8 cellular contexts compared by ENCODE assay signal in genomic region chr12:6620137-6620884, GRCh38. TPM values are rescaled to one million over a fixed set of nuclear protein-coding genes. Genes with fewer than 3 reads are reported as not detected.
DNase-seq lines count a peak whose midpoint lies in the region; ATAC-seq and TF ChIP-seq lines count a peak whose summit lies in the region.

No MANE protein-coding gene starts in this region.

- H3K4me1 Mint-ChIP-seq in HFFc6 (ENCODE audit: low read depth), result peaks cover 5% of the 10 kb centered on the region; the same call in 1 of the 2 replicates
- peaks cover 12% of the 10 kb centered on the region for H3K4me1 Mint-ChIP-seq in activated naive CD8-positive, alpha-beta T cell treated with anti-CD3 and anti-CD28 coated beads for 36 hours

- H3K79me2 ChIP-seq in hepatocyte, result no peaks in the 10 kb centered on the region

- ATAC-seq in HG02973 (IDR thresholded peaks at IDR 0.05; ENCODE audit: unreplicated experiment), result no peak
- no peak for ATAC-seq in GM21737 (IDR thresholded peaks at IDR 0.05; ENCODE audit: unreplicated experiment)

- H3K4me2 ChIP-seq in hepatocyte, result peak overlapping the region; percentile 62

- no peak overlapping the region for H3K4me3 ChIP-seq in hepatocyte

- no peaks in the 10 kb centered on the region for H3K9me2 ChIP-seq in hepatocyte (replicated peaks; ENCODE audit: insufficient read depth)

- H2AFZ ChIP-seq in hepatocyte, result no peak overlapping the region

- H3K4me1 ChIP-seq in hepatocyte (ENCODE audit: insufficient read depth), result no peaks in the 10 kb centered on the region

- H3K36me3 Mint-ChIP-seq in HFFc6 (ENCODE audit: low read depth), result no peaks in the 10 kb centered on the region; the same call in 1 of the 2 replicates
- peaks cover 9% of the 10 kb centered on the region for H3K36me3 Mint-ChIP-seq in activated naive CD8-positive, alpha-beta T cell treated with anti-CD3 and anti-CD28 coated beads for 36 hours

- H3K9me3 Mint-ChIP-seq in HFFc6, result no peaks in the 10 kb centered on the region
- H3K9me3 Mint-ChIP-seq in activated naive CD8-positive, alpha-beta T cell treated with anti-CD3 and anti-CD28 coated beads for 36 hours, result no peaks in the 10 kb centered on the region

- peaks cover 5% of the 10 kb centered on the region for H3K27me3 Mint-ChIP-seq in HFFc6 (ENCODE audit: insufficient read depth)
- no peaks in the 10 kb centered on the region for H3K27me3 Mint-ChIP-seq in activated naive CD8-positive, alpha-beta T cell treated with anti-CD3 and anti-CD28 coated beads for 36 hours

- DNase-seq in HFFc6 (no peak), hepatocyte (ENCODE audit: low spot score) (peak; percentile 66), NCI-H1694 (lab: John Stamatoyannopoulos, UW) (no peak), SK-N-DZ (ENCODE audit: low spot score) (no peak)
- DNase-seq in activated naive CD8-positive, alpha-beta T cell treated with anti-CD3 and anti-CD28 coated beads for 36 hours, result peak; percentile 68
- peak; percentile 59 for DNase-seq in stimulated activated CD4-positive, alpha-beta T cell treated with anti-CD3 and anti-CD28 coated beads, Interleukin-12 subunit alpha, Interleukin-12 subunit beta, amount 100 ng/mL, for 4 hours

- no peak overlapping the region for H3K27ac ChIP-seq in hepatocyte

- H3K27me3 ChIP-seq in hepatocyte, result peaks cover 3% of the 10 kb centered on the region

- no peaks in the 10 kb centered on the region for H3K36me3 ChIP-seq in hepatocyte (replicated peaks; ENCODE audit: insufficient read depth, low read depth)

- H3K4me3 Mint-ChIP-seq in HFFc6, result no peak overlapping the region
- H3K4me3 Mint-ChIP-seq in activated naive CD8-positive, alpha-beta T cell treated with anti-CD3 and anti-CD28 coated beads for 36 hours, result peak overlapping the region; percentile 77

- WGBS in hepatocyte (ENCODE audit: low lambda C conversion rate, missing lambda C conversion rate), result 45% methylated on average over 86 of the region's 88 CpGs

- H3K9me3 ChIP-seq in hepatocyte (ENCODE audit: low read depth), result no peaks in the 10 kb centered on the region

- H4K20me1 ChIP-seq in hepatocyte (ENCODE audit: insufficient read depth, poor library complexity, severe bottlenecking), result no peaks in the 10 kb centered on the region

- no peak overlapping the region for H3K27ac Mint-ChIP-seq in HFFc6
- H3K27ac Mint-ChIP-seq in activated naive CD8-positive, alpha-beta T cell treated with anti-CD3 and anti-CD28 coated beads for 36 hours, result peak overlapping the region; percentile 44

- TF ChIP-seq CTCF in HFFc6 (IDR thresholded peaks at IDR 0.05) (peak; percentile 70), hepatocyte (IDR thresholded peaks at IDR 0.05; ENCODE audit: poor library complexity) (peak; percentile 50)

RNA-seq across cellular contexts. Expression of gene CHD4, which starts 13.1 kb away (rescaled TPM):
- total RNA-seq in HFFc6 (2021; fragmentation: NEBNext Ultra II Directional; extraction: Animal tissue kit (Norgen Biotek cat#: 25700)), result 100 to 1,000 TPM; 167 to 193 (median 183) TPM
- 100 to 1,000 TPM; 262 to 293 TPM for total RNA-seq in activated naive CD8-positive, alpha-beta T cell treated with anti-CD3 and anti-CD28 coated beads for 36 hours
- 181 and 211 TPM in 2 replicates for total RNA-seq in hepatocyte
- 74.1 and 108 TPM in 2 replicates for polyA plus RNA-seq in hepatocyte
- 266 and 275 TPM in 2 replicates for polyA plus RNA-seq in SK-N-DZ (2014; cell fraction: cytosol; rRNA removed)
- 459 and 474 TPM in 2 replicates for polyA plus RNA-seq in SK-N-DZ (2014; cell fraction: nucleus; rRNA removed)

RNA-seq across cellular contexts. Expression of gene LPAR5, which starts 15.4 kb away (rescaled TPM):
- total RNA-seq in HFFc6 (2021; fragmentation: NEBNext Ultra II Directional; extraction: Animal tissue kit (Norgen Biotek cat#: 25700)), result not detected
- total RNA-seq in activated naive CD8-positive, alpha-beta T cell treated with anti-CD3 and anti-CD28 coated beads for 36 hours, result 1 to 10 TPM; 7.3 to 7.9 TPM
- total RNA-seq in hepatocyte, result 0.60 and 1.0 TPM in 2 replicates
- 0.34 and 2.0 TPM in 2 replicates for polyA plus RNA-seq in hepatocyte
- polyA plus RNA-seq in SK-N-DZ (2014; cell fraction: cytosol; rRNA removed), result 0.29 and 1.1 TPM in 2 replicates
- polyA plus RNA-seq in SK-N-DZ (2014; cell fraction: nucleus; rRNA removed), result 0.17 TPM in 1 of 2 replicates, not detected in the other

RNA-seq across cellular contexts. Expression of gene ACRBP, which starts 26.9 kb away (rescaled TPM):
- not detected for total RNA-seq in HFFc6 (2021; fragmentation: NEBNext Ultra II Directional; extraction: Animal tissue kit (Norgen Biotek cat#: 25700))
- 1 to 10 TPM in 1 of 2 experiments, under 1 TPM in 1; 0.86 to 1.2 TPM for total RNA-seq in activated naive CD8-positive, alpha-beta T cell treated with anti-CD3 and anti-CD28 coated beads for 36 hours
- 0.20 and 0.68 TPM in 2 replicates for total RNA-seq in hepatocyte
- 0.62 and 1.8 TPM in 2 replicates for polyA plus RNA-seq in hepatocyte
- 2.4 and 2.7 TPM in 2 replicates for polyA plus RNA-seq in SK-N-DZ (2014; cell fraction: cytosol; rRNA removed)
- polyA plus RNA-seq in SK-N-DZ (2014; cell fraction: nucleus; rRNA removed), result 7.0 and 22.6 TPM in 2 replicates

RNA-seq across cellular contexts. Expression of gene ING4, which starts 42.6 kb away (rescaled TPM):
- total RNA-seq in HFFc6 (2021; fragmentation: NEBNext Ultra II Directional; extraction: Animal tissue kit (Norgen Biotek cat#: 25700)), result 10 to 100 TPM; 19.7 to 26.8 (median 21.7) TPM
- 10 to 100 TPM; 10.9 to 11.1 TPM for total RNA-seq in activated naive CD8-positive, alpha-beta T cell treated with anti-CD3 and anti-CD28 coated beads for 36 hours
- 35.7 and 39.7 TPM in 2 replicates for total RNA-seq in hepatocyte
- 38.9 and 42.9 TPM in 2 replicates for polyA plus RNA-seq in hepatocyte
- polyA plus RNA-seq in SK-N-DZ (2014; cell fraction: cytosol; rRNA removed), result 121 and 129 TPM in 2 replicates
- polyA plus RNA-seq in SK-N-DZ (2014; cell fraction: nucleus; rRNA removed), result 381 and 391 TPM in 2 replicates

RNA-seq across cellular contexts. Expression of gene NOP2, which starts 52.2 kb away (rescaled TPM):
- 10 to 100 TPM; 39.5 to 60.5 (median 42.6) TPM for total RNA-seq in HFFc6 (2021; fragmentation: NEBNext Ultra II Directional; extraction: Animal tissue kit (Norgen Biotek cat#: 25700))
- total RNA-seq in activated naive CD8-positive, alpha-beta T cell treated with anti-CD3 and anti-CD28 coated beads for 36 hours, result 100 to 1,000 TPM; 151 to 153 TPM
- total RNA-seq in hepatocyte, result 36.1 and 40.3 TPM in 2 replicates
- 37.8 and 38.1 TPM in 2 replicates for polyA plus RNA-seq in hepatocyte
- 98.4 and 102 TPM in 2 replicates for polyA plus RNA-seq in SK-N-DZ (2014; cell fraction: cytosol; rRNA removed)
- polyA plus RNA-seq in SK-N-DZ (2014; cell fraction: nucleus; rRNA removed), result 461 and 536 TPM in 2 replicates

Comparison
In these comparisons a context has a peak if more than half of its experiments do, and no peak if none do; other contexts are left out.
1. DNase-seq: peak in activated naive CD8-positive, alpha-beta T cell treated with anti-CD3 and anti-CD28 coated beads for 36 hours (single experiment), hepatocyte (single experiment) and stimulated activated CD4-positive, alpha-beta T cell treated with anti-CD3 and anti-CD28 coated beads, Interleukin-12 subunit alpha, Interleukin-12 subunit beta, amount 100 ng/mL, for 4 hours (single experiment); none in HFFc6 (single experiment), NCI-H1694 (single experiment) and SK-N-DZ (single experiment).